Comparison of ENCODE assay signal across 16 cellular contexts in the genomic region with DNA sequence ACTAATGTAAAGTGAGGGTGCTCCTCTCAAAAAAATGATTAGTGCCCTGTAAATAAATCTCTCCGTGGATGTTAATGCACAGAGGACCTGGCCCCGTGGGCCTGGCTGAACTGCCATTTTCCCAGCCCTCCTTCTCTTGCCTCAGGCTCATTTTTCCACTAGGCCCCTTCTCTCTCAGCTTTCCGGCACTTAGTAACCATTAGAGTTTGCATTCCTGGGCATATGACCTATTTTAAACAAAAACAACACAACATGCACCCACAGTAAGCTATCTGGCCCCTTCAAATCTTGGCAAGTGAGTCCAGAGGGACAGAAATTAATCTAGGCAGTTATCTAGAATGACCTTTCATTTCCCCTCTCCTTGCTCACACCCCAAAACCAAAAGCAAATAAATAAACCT. TPM values are rescaled to one million over a fixed set of nuclear protein-coding genes. Genes with fewer than 3 reads are reported as not detected.
DNase-seq lines count a peak whose midpoint lies in the region; ATAC-seq and TF ChIP-seq lines count a peak whose summit lies in the region.
"Had no signal": no experiment of that assay in that cellular context is flagged by ENCODE, and none has a peak within 500 bp of the region (broad histone marks: within the 10 kb centered on the region; RNA-seq: fewer than 3 reads in every experiment).

No MANE protein-coding gene starts in this region.

- CTCF ChIA-PET in naive thymus-derived CD4-positive, alpha-beta T cell (lab: Charles Lee): no interaction called here

- no peaks in the 10 kb centered on the region for H3K9me3 ChIP-seq in naive thymus-derived CD4-positive, alpha-beta T cell (ENCODE audit: control insufficient read depth in 2 of 3, low read length in 3 of 3)
- H3K9me3 ChIP-seq: mucosa of descending colon had no signal

- no peak overlapping the region for H3K4me3 ChIP-seq in choroid plexus epithelial cell (ENCODE audit: low read depth, low read length)
- H3K4me3 ChIP-seq in naive thymus-derived CD4-positive, alpha-beta T cell (ENCODE audit: low read length): no peak overlapping the region
- H3K4me3 ChIP-seq: mucosa of descending colon had no signal

- intact Hi-C loops in naive thymus-derived CD4-positive, alpha-beta T cell (cut with micrococcal nuclease): no loop called here

- H3K9me3 Mint-ChIP-seq in HFFc6 (no peaks in the 10 kb centered on the region), mesothelial cell of epicardium (peaks cover 4% of the 10 kb centered on the region)
- no peaks in the 10 kb centered on the region for H3K9me3 Mint-ChIP-seq in naive thymus-derived CD4-positive, alpha-beta T cell

- H3K4me3 Mint-ChIP-seq in HFFc6 (peak overlapping the region; percentile 84), mesothelial cell of epicardium (no peak overlapping the region)
- H3K4me3 Mint-ChIP-seq in naive thymus-derived CD4-positive, alpha-beta T cell: peak overlapping the region in 2 of 10 donors; percentile 14 to 34

- no peak for TF ChIP-seq CTCF in HFFc6 (IDR thresholded peaks at IDR 0.05)
- TF ChIP-seq CTCF in choroid plexus epithelial cell (conservative IDR thresholded peaks at IDR 0.05; ENCODE audit: low read depth, low read length): no peak
- no peak for TF ChIP-seq CTCF in mesothelial cell of epicardium (IDR thresholded peaks at IDR 0.05; ENCODE audit: unreplicated experiment)

- H3K4me1 ChIP-seq in naive thymus-derived CD4-positive, alpha-beta T cell (ENCODE audit: control insufficient read depth in 2 of 2, insufficient read depth in 2 of 2, low read length in 2 of 2): peaks cover 0 to 6% of the 10 kb centered on the region in 2 donors

- H3K27ac Mint-ChIP-seq in HFFc6 (peak overlapping the region; percentile 87), mesothelial cell of epicardium (peak overlapping the region; percentile 44)
- peak overlapping the region in 1 of 9 donors; percentile 61 for H3K27ac Mint-ChIP-seq in naive thymus-derived CD4-positive, alpha-beta T cell

- H3K27me3 ChIP-seq in naive thymus-derived CD4-positive, alpha-beta T cell (ENCODE audit: control insufficient read depth in 2 of 2, insufficient read depth in 2 of 2, low read length in 2 of 2): no peaks in the 10 kb centered on the region

- no peak for ATAC-seq in naive thymus-derived CD4-positive, alpha-beta T cell
- no peak for ATAC-seq in GM19395 (IDR thresholded peaks at IDR 0.05; ENCODE audit: unreplicated experiment)
- ATAC-seq in HG03196 (IDR thresholded peaks at IDR 0.05; ENCODE audit: unreplicated experiment): no peak
- ATAC-seq in GM19452 (IDR thresholded peaks at IDR 0.05; ENCODE audit: unreplicated experiment): no peak

- DNase-seq in Daoy (ENCODE audit: low read depth) (peak; percentile 12), HFFc6 (peak; percentile 67), choroid plexus epithelial cell (ENCODE audit: low read depth) (peak; percentile 43), mesothelial cell of epicardium (ENCODE audit: low spot score in 2 of 2, unreplicated experiment in 2 of 2) (no peak)
- no peak for DNase-seq in naive thymus-derived CD4-positive, alpha-beta T cell
- DNase-seq: amygdala; GF-D8; hippocampal formation; mucosa of descending colon; NCI-H1436 treated with DMSO at 0.1 percent for 48 hours; NCI-H2227 treated with DMSO at 0.1 percent for 48 hours; nucleus accumbens; stimulated activated CD4-positive, alpha-beta T cell treated with anti-CD3 and anti-CD28 coated beads, Interleukin-2, amount 100 ng/mL, for 48 hours had no signal

- H3K4me1 Mint-ChIP-seq in HFFc6 (ENCODE audit: low read depth) (peaks cover 60% of the 10 kb centered on the region), mesothelial cell of epicardium (peaks cover 35% of the 10 kb centered on the region)
- H3K4me1 Mint-ChIP-seq in naive thymus-derived CD4-positive, alpha-beta T cell: peaks cover 23 to 64% (median 53%) of the 10 kb centered on the region in 7 donors

- H3K27ac ChIP-seq in naive thymus-derived CD4-positive, alpha-beta T cell (ENCODE audit: low read depth, low read length): no peak overlapping the region

- POLR2A ChIA-PET in naive thymus-derived CD4-positive, alpha-beta T cell (lab: Charles Lee): interaction anchor here (0.7 to 1.7 kb wide), 3 partner anchors 11 to 626 kb away, joined by 3 to 4 read pairs (median 4); partner anchors contain the start of gene FBXW4

- H3K36me3 Mint-ChIP-seq in HFFc6 (ENCODE audit: low read depth): peaks cover 20% of the 10 kb centered on the region
- peaks cover 12% of the 10 kb centered on the region for H3K36me3 Mint-ChIP-seq in mesothelial cell of epicardium
- H3K36me3 Mint-ChIP-seq in naive thymus-derived CD4-positive, alpha-beta T cell: peaks cover 9 to 31% (median 20%) of the 10 kb centered on the region in 5 donors

- no peaks in the 10 kb centered on the region for H3K36me3 ChIP-seq in naive thymus-derived CD4-positive, alpha-beta T cell (ENCODE audit: control insufficient read depth in 2 of 3, insufficient read depth in 3 of 3, low read length in 3 of 3)

- H3K27me3 Mint-ChIP-seq in HFFc6 (ENCODE audit: insufficient read depth): no peaks in the 10 kb centered on the region
- no peaks in the 10 kb centered on the region for H3K27me3 Mint-ChIP-seq in mesothelial cell of epicardium (ENCODE audit: low read depth)
- no peaks in the 10 kb centered on the region for H3K27me3 Mint-ChIP-seq in naive thymus-derived CD4-positive, alpha-beta T cell

RNA-seq across cellular contexts. Expression of gene FBXW4, which starts 11.7 kb away (rescaled TPM):
- total RNA-seq in Daoy (2014; rRNA removed; shearing (Covaris generic)): 6.1 and 6.5 TPM in 2 replicates
- 10 to 100 TPM; 22.9 to 33.3 (median 28.8) TPM for total RNA-seq in HFFc6 (2021; fragmentation: NEBNext Ultra II Directional; extraction: Animal tissue kit (Norgen Biotek cat#: 25700))
- 63.2 to 65.9 TPM (median 65.6 TPM) in 3 replicates for total RNA-seq in mesothelial cell of epicardium
- total RNA-seq in naive thymus-derived CD4-positive, alpha-beta T cell: 100 to 1,000 TPM in 1 of 5 experiments, 10 to 100 TPM in 4; 47.2 to 105 (median 88.1) TPM
- polyA plus RNA-seq in naive thymus-derived CD4-positive, alpha-beta T cell: 10 to 100 TPM in 1 of 2 donors, 1 to 10 TPM in 1; 6.1 to 15.9 TPM

Comparison
In these comparisons a context has a peak if more than half of its experiments do, and no peak if none do; other contexts are left out.
1. DNase-seq: peak in Daoy (single experiment), HFFc6 (single experiment) and choroid plexus epithelial cell (single experiment); none in mesothelial cell of epicardium (0 of 2) and naive thymus-derived CD4-positive, alpha-beta T cell (0 of 9).